ENCODE assay signal across 1 cellular context in the genomic region with DNA sequence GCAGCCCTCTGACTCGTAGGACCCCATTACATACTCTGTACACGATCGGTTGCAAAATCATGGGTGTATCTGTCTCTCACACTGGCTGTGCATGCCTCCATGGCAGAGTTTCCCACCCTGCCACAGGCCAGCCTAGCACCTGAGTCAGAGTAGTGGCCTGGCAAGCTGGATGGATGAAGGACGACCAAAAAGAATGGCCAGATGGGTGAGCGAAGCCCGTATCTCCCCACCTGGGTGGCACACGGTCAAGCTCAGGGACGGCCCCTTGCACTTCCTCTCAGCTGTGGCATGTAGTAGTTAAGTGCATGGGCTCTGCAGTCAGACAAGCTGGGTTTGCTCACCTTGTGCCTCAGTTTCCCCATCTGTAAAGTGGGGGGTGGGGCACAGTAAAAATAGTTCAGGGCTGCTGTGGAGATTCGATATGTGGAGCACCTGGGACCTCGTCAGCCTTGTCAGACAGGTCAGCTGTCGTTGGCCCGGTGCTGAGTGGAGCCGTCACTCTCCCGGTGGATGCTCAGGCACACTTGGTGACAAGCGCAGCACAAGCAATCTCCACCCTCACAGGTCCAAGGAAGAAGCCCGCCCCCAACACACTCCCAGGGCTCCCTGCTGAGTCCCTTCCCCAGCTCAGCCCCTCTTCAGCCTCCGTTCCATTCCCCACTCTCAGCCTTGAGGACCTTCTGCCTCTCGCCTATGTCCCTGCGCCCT.
TF ChIP-seq lines count a peak whose summit lies in the region.

No MANE protein-coding gene starts in this region.

TF ChIP-seq in H1, 55 proteins besides CTCF, POLR2A, EP300 and RAD21:
- no peak for TF ChIP-seq RXRA (IDR thresholded peaks at IDR 0.05; ENCODE audit: insufficient read depth, low read depth, low read length)
- no peak for TF ChIP-seq KDM1A (IDR thresholded peaks at IDR 0.05; ENCODE audit: borderline replicate concordance, low read length)
- TF ChIP-seq ASH2L (IDR thresholded peaks at IDR 0.05; ENCODE audit: low read length): no peak
- no peak for TF ChIP-seq CEBPB (IDR thresholded peaks at IDR 0.05; ENCODE audit: low read depth, low read length)
- no peak for TF ChIP-seq HDAC2 (IDR thresholded peaks at IDR 0.05; ENCODE audit: borderline replicate concordance in 1 of 2, low read depth in 2 of 2, low read length in 2 of 2)
- TF ChIP-seq CHD2 (IDR thresholded peaks at IDR 0.05; ENCODE audit: low read length): no peak
- TF ChIP-seq CBX8 (IDR thresholded peaks at IDR 0.05; ENCODE audit: borderline replicate concordance, low read depth, low read length): no peak
- no peak for TF ChIP-seq NANOG (IDR thresholded peaks at IDR 0.05; ENCODE audit: insufficient read depth, low read depth, low read length, poor library complexity, severe bottlenecking)
- TF ChIP-seq CBX5 (IDR thresholded peaks at IDR 0.05; ENCODE audit: low read depth, low read length): no peak
- no peak for TF ChIP-seq RNF2 (IDR thresholded peaks at IDR 0.05; ENCODE audit: borderline replicate concordance, low read depth, low read length, missing control alignments, poor library complexity, severe bottlenecking)
- TF ChIP-seq JUN (IDR thresholded peaks at IDR 0.05; ENCODE audit: low read depth, low read length): no peak
- no peak for TF ChIP-seq SP1 (IDR thresholded peaks at IDR 0.05; ENCODE audit: low read depth, low read length)
- no peak for TF ChIP-seq TAF1 (IDR thresholded peaks at IDR 0.05; ENCODE audit: low read depth, low read length)
- no peak for TF ChIP-seq PHF8 (conservative IDR thresholded peaks at IDR 0.05; ENCODE audit: low read depth, low read length)
- TF ChIP-seq NRF1 (IDR thresholded peaks at IDR 0.05; ENCODE audit: low read depth, low read length): no peak
- TF ChIP-seq SIRT6 (IDR thresholded peaks at IDR 0.05; ENCODE audit: low read length): no peak
- TF ChIP-seq CREB1 (IDR thresholded peaks at IDR 0.05): no peak
- TF ChIP-seq SP4 (IDR thresholded peaks at IDR 0.05; ENCODE audit: low read length): no peak
